Comparison of ENCODE assay signal across 19 cellular contexts in genomic region chr1:223642155-223642689, GRCh38. TPM values are rescaled to one million over a fixed set of nuclear protein-coding genes. Genes with fewer than 3 reads are reported as not detected.
DNase-seq lines count a peak whose midpoint lies in the region; ATAC-seq and TF ChIP-seq lines count a peak whose summit lies in the region.
"Had no signal": no experiment of that assay in that cellular context is flagged by ENCODE, and none has a peak within 500 bp of the region (broad histone marks: within the 10 kb centered on the region; RNA-seq: fewer than 3 reads in every experiment).

No MANE protein-coding gene starts in this region.

- no peak for ATAC-seq in right lobe of liver
- ATAC-seq: GM23338 had no signal

- WGBS in right lobe of liver (ENCODE audit: insufficient coverage, low coverage, low lambda C conversion rate, missing lambda C conversion rate) = 65% methylated on average over 9 of the region's 9 CpGs

- DNase-seq in DMS79 treated with DMSO at 0.1 percent for 48 hours (lab: John Stamatoyannopoulos, UW) = peak; percentile 81
- DNase-seq in NCI-H1436 (lab: John Stamatoyannopoulos, UW) = peak; percentile 55
- DNase-seq in NCI-H748 (lab: John Stamatoyannopoulos, UW; ENCODE audit: unreplicated experiment) = peak; percentile 79
- no peak for DNase-seq in right lobe of liver
- DNase-seq in mesenteric fat pad (ENCODE audit: low spot score) = no peak
- DNase-seq in activated effector memory CD4-positive, alpha-beta T cell treated with anti-CD3 and anti-CD28 coated beads, Interleukin-2, amount 50 U/mL, for 16 hours = no peak
- DNase-seq in germinal center (ENCODE audit: low spot score) = no peak
- no peak for DNase-seq in hippocampal formation (lab: John Stamatoyannopoulos, UW)
- DNase-seq: AML-193, DMS53, KG1, NCI-H1048, NCI-H2029, NCI-H226, SJCRH30 had no signal

- H3K9me3 ChIP-seq in right lobe of liver = no peaks in the 10 kb centered on the region

- no peaks in the 10 kb centered on the region for H3K36me3 ChIP-seq in right lobe of liver
- H3K36me3 ChIP-seq: SJCRH30 had no signal

- no peak overlapping the region for H3K4me3 ChIP-seq in right lobe of liver
- H3K4me3 ChIP-seq: GM23338, SJCRH30 had no signal

- H3K27me3 ChIP-seq in right lobe of liver = no peaks in the 10 kb centered on the region

- intact Hi-C loops in right lobe of liver (cut with DNase I) = no loop called here

- H3K27ac ChIP-seq in right lobe of liver = peak overlapping the region in 2 of 3 donors; percentile 53 to 63
- H3K27ac ChIP-seq: HL-60, SJCRH30 had no signal

- TF ChIP-seq POLR2A in right lobe of liver (IDR thresholded peaks at IDR 0.05) = no peak

- no peak for TF ChIP-seq CTCF in right lobe of liver (IDR thresholded peaks at IDR 0.05)

- peaks cover 0 to 39% (median 15%) of the 10 kb centered on the region in 4 donors for H3K4me1 ChIP-seq in right lobe of liver

RNA-seq across cellular contexts. Expression of gene CAPN8, which starts 23.3 kb away (rescaled TPM):
- total RNA-seq in right lobe of liver = 1 to 10 TPM in 1 of 6 experiments, under 1 TPM in 1, not detected in 4; 0.35 to 1.1 TPM
- not detected for total RNA-seq in mesenteric fat pad
- total RNA-seq: GM23338, M059J, RPMI7951, SJCRH30 had no signal

Comparison
In these comparisons a context has a peak if more than half of its experiments do, and no peak if none do; other contexts are left out.
1. DNase-seq: peak in DMS79 treated with DMSO at 0.1 percent for 48 hours (single experiment), NCI-H1436 (single experiment) and NCI-H748 (single experiment); none in right lobe of liver (0 of 3), mesenteric fat pad (single experiment), activated effector memory CD4-positive, alpha-beta T cell treated with anti-CD3 and anti-CD28 coated beads, Interleukin-2, amount 50 U/mL, for 16 hours (single experiment), germinal center (single experiment) and hippocampal formation (0 of 2).